In genomic region chr21:33481314-33481943, GRCh38 we compare ENCODE assay signal across 14 cellular contexts. TPM values are rescaled to one million over a fixed set of nuclear protein-coding genes. Genes with fewer than 3 reads are reported as not detected.
A peak's percentile ranks its signal among the peaks of the same experiment; 100 is the strongest.
DNase-seq lines count a peak whose midpoint lies in the region; ATAC-seq and TF ChIP-seq lines count a peak whose summit lies in the region.
"Had no signal": no experiment of that assay in that cellular context is flagged by ENCODE, and none has a peak within 500 bp of the region (broad histone marks: within the 10 kb centered on the region; RNA-seq: fewer than 3 reads in every experiment).

No MANE protein-coding gene starts in this region.

- no peaks in the 10 kb centered on the region for H3K36me3 ChIP-seq in ACC112 (ENCODE audit: insufficient read depth, low read length)
- H3K36me3 ChIP-seq: BE2C had no signal

- no peak overlapping the region for H3K27ac Mint-ChIP-seq in activated B cell treated with CpG ODN at 0.5 μM for 24 hours

- peak overlapping the region; percentile 92 for H3K4me3 Mint-ChIP-seq in activated B cell treated with CpG ODN at 0.5 μM for 24 hours

- peaks cover 20% of the 10 kb centered on the region for H3K4me1 Mint-ChIP-seq in activated B cell treated with CpG ODN at 0.5 μM for 24 hours

- POLR2A ChIA-PET in activated B cell treated with CpG ODN at 0.5 μM for 24 hours (lab: Charles Lee), result interaction anchor here (0.7 to 3.4 kb wide), 4 partner anchors 8 to 159 kb away, joined by 3 to 71 read pairs (median 34); partner anchors contain the start of genes CRYZL1, DNAJC28, GART and SON

- H3K27me3 ChIP-seq in ACC112 (ENCODE audit: insufficient read depth, low read length), result no peaks in the 10 kb centered on the region
- H3K27me3 ChIP-seq: BE2C had no signal

- peaks cover 5% of the 10 kb centered on the region for H3K4me1 ChIP-seq in ACC112 (ENCODE audit: control insufficient read depth, insufficient read depth, low read length, unreplicated experiment)
- H3K4me1 ChIP-seq: BE2C had no signal

- H3K4me3 ChIP-seq in ACC112 (ENCODE audit: low read depth, low read length), result peak overlapping the region; percentile 84; the same call in 1 of the 2 replicates

- peaks cover 7% of the 10 kb centered on the region for H3K79me2 ChIP-seq in ACC112 (ENCODE audit: control insufficient read depth, insufficient read depth, low read length, unreplicated experiment)

- intact Hi-C loops in activated B cell treated with CpG ODN at 0.5 μM for 24 hours (cut with micrococcal nuclease), result loop anchor here (5.0 kb wide), 1 partner anchor 869 kb away; the partner anchor contains the start of gene CFAP298

- TF ChIP-seq CTCF in activated B cell treated with CpG ODN at 0.5 μM for 24 hours (IDR thresholded peaks at IDR 0.05), result no peak

- no peaks in the 10 kb centered on the region for H3K9me3 Mint-ChIP-seq in activated B cell treated with CpG ODN at 0.5 μM for 24 hours

- no peak overlapping the region for H2AFZ ChIP-seq in ACC112 (ENCODE audit: low read length, unreplicated experiment)

- no peak overlapping the region for H3K27ac ChIP-seq in ACC112 (ENCODE audit: low read depth, low read length)

- H3K27me3 Mint-ChIP-seq in activated B cell treated with CpG ODN at 0.5 μM for 24 hours, result no peaks in the 10 kb centered on the region

- DNase-seq in Daoy (ENCODE audit: low read depth) (peak; percentile 11), activated B cell treated with CpG ODN at 0.5 μM for 24 hours (no peak), kidney tubule cell (ENCODE audit: low spot score) (peak; percentile 63), NCI-H345 treated with DMSO at 0.1 percent for 48 hours (lab: John Stamatoyannopoulos, UW; ENCODE audit: unreplicated experiment) (no peak), NCI-H2171 (lab: John Stamatoyannopoulos, UW) (no peak), activated gamma-delta T cell (lab: John Stamatoyannopoulos, UW) (no peak)
- DNase-seq: BE2C; mammary epithelial cell; NCI-H748 treated with DMSO at 0.1 percent for 48 hours; SHP77 treated with DMSO at 0.1 percent for 48 hours; stimulated activated CD4-positive, alpha-beta T cell treated with anti-CD3 and anti-CD28 coated beads, Interleukin-4, amount 100 ng/mL, for 4 hours had no signal

- H3K36me3 Mint-ChIP-seq in activated B cell treated with CpG ODN at 0.5 μM for 24 hours (ENCODE audit: low read depth), result peaks cover 4% of the 10 kb centered on the region

- ATAC-seq in activated B cell treated with CpG ODN at 0.5 μM for 24 hours (ENCODE audit: low read depth), result no peak
- ATAC-seq in GM19023 (IDR thresholded peaks at IDR 0.05; ENCODE audit: unreplicated experiment), result no peak
- ATAC-seq: esophagus mucosa had no signal

- CTCF ChIA-PET in activated B cell treated with CpG ODN at 0.5 μM for 24 hours (lab: Charles Lee), result no interaction called here

RNA-seq across cellular contexts. Expression of gene TMEM50B, which starts 1.7 kb away (rescaled TPM):
- total RNA-seq in Daoy (2014; rRNA removed; shearing (Covaris generic)), result 34.9 and 39.4 TPM in 2 replicates
- total RNA-seq in activated B cell treated with CpG ODN at 0.5 μM for 24 hours, result 42.3 and 47.2 TPM in 2 replicates

RNA-seq across cellular contexts. Expression of gene DNAJC28, which starts 10.1 kb away (rescaled TPM):
- total RNA-seq in Daoy (2014; rRNA removed; shearing (Covaris generic)), result 0.80 and 2.6 TPM in 2 replicates
- 0.53 and 0.66 TPM in 2 replicates for total RNA-seq in activated B cell treated with CpG ODN at 0.5 μM for 24 hours

Comparison
In these comparisons a context has a peak if more than half of its experiments do, and no peak if none do; other contexts are left out.
1. DNase-seq: peak in Daoy (single experiment) and kidney tubule cell (single experiment); none in activated B cell treated with CpG ODN at 0.5 μM for 24 hours (single experiment), NCI-H345 treated with DMSO at 0.1 percent for 48 hours (single experiment), NCI-H2171 (single experiment) and activated gamma-delta T cell (single experiment).